ENCODE assay signal across 9 cellular contexts in the genomic region with DNA sequence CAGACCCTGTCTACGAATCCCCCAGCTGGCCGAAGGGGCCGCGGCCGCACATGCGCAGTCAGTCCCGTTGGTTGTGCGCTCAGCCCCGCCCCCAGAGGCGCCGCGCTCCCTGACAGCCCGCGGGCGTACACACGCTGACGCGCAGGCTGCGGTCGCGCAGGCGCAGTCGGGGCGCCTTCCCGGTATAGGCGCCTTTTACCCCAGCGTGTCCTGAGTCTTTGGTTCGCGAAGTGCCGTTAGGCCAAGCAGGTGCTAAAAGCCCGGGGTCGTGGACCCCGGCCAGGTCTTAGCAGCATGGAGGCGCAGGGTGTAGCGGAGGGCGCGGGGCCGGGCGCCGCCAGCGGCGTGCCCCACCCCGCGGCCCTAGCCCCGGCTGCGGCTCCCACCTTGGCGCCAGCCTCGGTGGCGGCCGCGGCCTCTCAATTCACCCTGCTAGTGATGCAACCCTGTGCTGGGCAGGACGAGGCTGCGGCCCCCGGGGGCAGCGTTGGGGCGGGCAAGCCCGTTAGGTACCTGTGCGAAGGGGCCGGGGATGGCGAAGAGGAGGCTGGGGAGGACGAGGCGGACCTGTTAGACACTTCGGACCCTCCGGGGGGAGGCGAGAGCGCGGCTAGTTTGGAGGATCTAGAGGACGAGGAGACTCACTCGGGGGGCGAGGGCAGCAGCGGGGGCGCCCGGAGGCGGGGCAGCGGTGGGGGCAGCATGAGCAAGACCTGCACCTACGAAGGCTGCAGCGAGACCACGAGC. TPM values are rescaled to one million over a fixed set of nuclear protein-coding genes. Genes with fewer than 3 reads are reported as not detected.
DNase-seq lines count a peak whose midpoint lies in the region; ATAC-seq, FAIRE-seq and TF ChIP-seq lines count a peak whose summit lies in the region.
"Had no signal": no experiment of that assay in that cellular context is flagged by ENCODE, and none has a peak within 500 bp of the region (broad histone marks: within the 10 kb centered on the region; RNA-seq: fewer than 3 reads in every experiment).

A gene with protein sequence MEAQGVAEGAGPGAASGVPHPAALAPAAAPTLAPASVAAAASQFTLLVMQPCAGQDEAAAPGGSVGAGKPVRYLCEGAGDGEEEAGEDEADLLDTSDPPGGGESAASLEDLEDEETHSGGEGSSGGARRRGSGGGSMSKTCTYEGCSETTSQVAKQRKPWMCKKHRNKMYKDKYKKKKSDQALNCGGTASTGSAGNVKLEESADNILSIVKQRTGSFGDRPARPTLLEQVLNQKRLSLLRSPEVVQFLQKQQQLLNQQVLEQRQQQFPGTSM (plus strand): TSS at position 159 of the 747 bp plus-strand sequence. CDS start 136 bp downstream, at position 295.

- no peaks in the 10 kb centered on the region for H3K9me3 ChIP-seq in kidney (ENCODE audit: control insufficient read depth in 1 of 2, low read length in 2 of 2)

- H3K4me1 ChIP-seq in kidney (ENCODE audit: control insufficient read depth in 1 of 2, insufficient read depth in 1 of 2, low read depth in 1 of 2, low read length in 2 of 2) = peaks cover 0 to 16% of the 10 kb centered on the region in 2 donors

- ATAC-seq in GM18870 (IDR thresholded peaks at IDR 0.05; ENCODE audit: unreplicated experiment) (peak; percentile 65), HG03108 (IDR thresholded peaks at IDR 0.05; ENCODE audit: unreplicated experiment) (peak; percentile 79)

- no peak for TF ChIP-seq CTCF in kidney (IDR thresholded peaks at IDR 0.05; ENCODE audit: borderline replicate concordance, extremely low read depth, insufficient read depth)

- peak within 1 kb of the TSS; percentile 96 for H3K4me3 ChIP-seq in kidney (ENCODE audit: low read length in 2 of 2)

- DNase-seq in AG08396 (ENCODE audit: low spot score) (peak; percentile 99), NCI-H226 (peak; percentile 33), kidney (peak; percentile 96)
- DNase-seq in activated CD4-positive, CD25-positive, alpha-beta regulatory T cell (lab: John Stamatoyannopoulos, UW) = peak; percentile 78 to 91 (median 87)
- peak; percentile 89 for DNase-seq in central memory CD4-positive, alpha-beta T cell
- peak; percentile 86 to 87 for DNase-seq in stimulated activated CD4-positive, alpha-beta T cell treated with anti-CD3 and anti-CD28 coated beads, Interleukin-15, amount 100 ng/mL, for 1 hour (ENCODE audit: low read depth in 1 of 2, low spot score in 1 of 2)

- intact Hi-C loops in kidney (cut with DNase I) = no loop called here

- H3K36me3 ChIP-seq in kidney (ENCODE audit: control insufficient read depth in 1 of 2, insufficient read depth in 2 of 2, low read length in 2 of 2) = no peaks in the 10 kb centered on the region

- peak within 1 kb of the TSS; percentile 60 to 82 for H3K9ac ChIP-seq in kidney (ENCODE audit: low read length in 2 of 2)

- FAIRE-seq in kidney (lab: Jason Lieb, UNC) = no peak
- FAIRE-seq: TTC549 had no signal

- H3K27ac ChIP-seq in kidney (ENCODE audit: low read depth in 2 of 2, low read length in 2 of 2) = peak within 1 kb of the TSS in 1 of 2 donors; percentile 28

RNA-seq across cellular contexts. Expression of the gene that starts here (rescaled TPM):
- 6.3 TPM for total RNA-seq in kidney
- 2.3 TPM for polyA plus RNA-seq in kidney (ENCODE audit: insufficient read depth, low read depth, low replicate concordance)

Comparison
In these comparisons a context has a peak if more than half of its experiments do, and no peak if none do; other contexts are left out.
1. DNase-seq: peak in every context shown above with its lines; median percentile 99 in AG08396; 96 in kidney; 89 in central memory CD4-positive, alpha-beta T cell; 87 in activated CD4-positive, CD25-positive, alpha-beta regulatory T cell; 86 in stimulated activated CD4-positive, alpha-beta T cell treated with anti-CD3 and anti-CD28 coated beads, Interleukin-15, amount 100 ng/mL, for 1 hour; 33 in NCI-H226.